In the genomic region with DNA sequence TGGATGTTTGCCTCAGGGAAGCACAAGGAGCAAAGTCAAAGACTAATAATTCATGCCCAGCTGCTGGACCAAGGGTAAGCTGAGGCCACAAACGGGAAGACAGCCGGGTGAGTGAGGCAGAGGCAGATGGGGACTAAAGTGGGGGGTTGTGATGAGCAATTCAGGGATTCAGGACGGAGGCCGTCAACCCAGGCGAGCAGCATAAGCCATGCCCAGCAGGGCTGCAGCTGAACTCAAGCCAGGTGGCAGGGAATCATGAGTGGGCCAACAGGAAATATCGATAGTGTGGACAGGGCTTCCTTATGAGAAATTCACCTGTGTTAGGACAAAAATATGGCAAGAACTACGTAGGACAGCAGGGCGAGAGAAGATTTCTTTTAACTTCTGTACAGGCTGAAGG, we compare ENCODE assay signal across 23 cellular contexts.
"Had no signal": no experiment of that assay in that cellular context is flagged by ENCODE, and none has a peak within 500 bp of the region (broad histone marks: within the 10 kb centered on the region; RNA-seq: fewer than 3 reads in every experiment).

No MANE protein-coding gene starts in this region.

- H3K36me3 ChIP-seq: SJSA1 had no signal

- H3K4me2 ChIP-seq: KMS-11 had no signal

- ATAC-seq: K562 had no signal

- H3K27ac ChIP-seq: HL-60, KMS-11, SJSA1, SK-N-MC had no signal

- H3K4me3 ChIP-seq: K562, SJSA1, SK-N-MC had no signal

- H3K4me1 Mint-ChIP-seq: IgD-negative memory B cell had no signal

- H3K9ac ChIP-seq: KMS-11 had no signal

- H3K27me3 ChIP-seq: SJSA1 had no signal

- H3K9me3 ChIP-seq: SJSA1 had no signal

- DNase-seq: Kasumi-1, MM.1S, NCI-H1092, NCI-H1105 treated with DMSO at 0.1 percent for 48 hours, NCI-H1417 treated with DMSO at 0.1 percent for 48 hours, NCI-H146, NCI-H1694 treated with DMSO at 0.1 percent for 48 hours, NCI-H1930, NCI-H2081, NCI-H2107, NCI-H2227 treated with DMSO at 0.1 percent for 48 hours, NCI-H524, NCI-H526 treated with DMSO at 0.1 percent for 48 hours, NCI-H774, Right ventricle myocardium superior, RPMI8226, SIG-M5 had no signal

- H3K4me3 Mint-ChIP-seq: IgD-negative memory B cell had no signal

- H3K27ac Mint-ChIP-seq: IgD-negative memory B cell had no signal

- H3K36me3 Mint-ChIP-seq: IgD-negative memory B cell had no signal
